Comparison of ENCODE assay signal across 15 cellular contexts in genomic region chrX:32514986-32515385, GRCh38.
DNase-seq lines count a peak whose midpoint lies in the region; ATAC-seq and TF ChIP-seq lines count a peak whose summit lies in the region.
"Had no signal": no experiment of that assay in that cellular context is flagged by ENCODE, and none has a peak within 500 bp of the region (broad histone marks: within the 10 kb centered on the region; RNA-seq: fewer than 3 reads in every experiment).

No MANE protein-coding gene starts in this region.

- H3K4me3 ChIP-seq in tibial artery = no peak overlapping the region
- H3K4me3 ChIP-seq: testis had no signal

- no peak overlapping the region for H3K4me3 Mint-ChIP-seq in mesothelial cell of epicardium
- no peak overlapping the region for H3K4me3 Mint-ChIP-seq in activated T-helper 17 cell treated with anti-CD3 and anti-CD28 coated beads, Interleukin-2, amount 50 U/mL, for 72 hours
- H3K4me3 Mint-ChIP-seq: activated T-helper 1 cell treated with anti-CD3 and anti-CD28 coated beads, Interleukin-12 subunit alpha, Interleukin-12 subunit beta, Interleukin-2, Interleukin-4 antibody, amounts not matched to agents 30 ng/mL and 10 ng/mL and 1 ng/mL, durations not matched to agents 14 hours and 24 hours and 36 hours had no signal

- no peaks in the 10 kb centered on the region for H3K4me1 ChIP-seq in tibial artery
- H3K4me1 ChIP-seq: testis had no signal

- DNase-seq in mesothelial cell of epicardium (ENCODE audit: low spot score in 2 of 2, unreplicated experiment in 2 of 2) (no peak), hippocampal formation (lab: John Stamatoyannopoulos, UW) (no peak), tibial artery (no peak), ACHN (no peak)
- DNase-seq: C1 segment of cervical spinal cord, NCI-H1694, NCI-H524 treated with DMSO at 0.1 percent for 48 hours, testis had no signal

- H3K36me3 Mint-ChIP-seq in mesothelial cell of epicardium = peaks cover 3% of the 10 kb centered on the region
- H3K36me3 Mint-ChIP-seq in activated T-helper 17 cell treated with anti-CD3 and anti-CD28 coated beads, Interleukin-2, amount 50 U/mL, for 72 hours (ENCODE audit: low read depth) = no peaks in the 10 kb centered on the region

- H3K27ac ChIP-seq in tibial artery = no peak overlapping the region
- H3K27ac ChIP-seq: KMS-11, RWPE1, testis had no signal

- no peaks in the 10 kb centered on the region for H3K27me3 ChIP-seq in tibial artery
- H3K27me3 ChIP-seq: testis had no signal

- peaks cover 53% of the 10 kb centered on the region for H3K4me1 Mint-ChIP-seq in mesothelial cell of epicardium
- no peaks in the 10 kb centered on the region for H3K4me1 Mint-ChIP-seq in activated T-helper 17 cell treated with anti-CD3 and anti-CD28 coated beads, Interleukin-2, amount 50 U/mL, for 72 hours

- H3K27me3 Mint-ChIP-seq in mesothelial cell of epicardium (ENCODE audit: low read depth) = no peaks in the 10 kb centered on the region
- H3K27me3 Mint-ChIP-seq in activated T-helper 17 cell treated with anti-CD3 and anti-CD28 coated beads, Interleukin-2, amount 50 U/mL, for 72 hours = no peaks in the 10 kb centered on the region

- no peaks in the 10 kb centered on the region for H3K36me3 ChIP-seq in tibial artery

- intact Hi-C loops in tibial artery (cut with DNase I; ENCODE audit: low total_unique reads) = no loop called here

- ATAC-seq in GM18909 (IDR thresholded peaks at IDR 0.05; ENCODE audit: poor library complexity, unreplicated experiment) (peak; percentile 86), GM21825 (IDR thresholded peaks at IDR 0.05; ENCODE audit: unreplicated experiment) (peak; percentile 89), HG03095 (IDR thresholded peaks at IDR 0.05; ENCODE audit: unreplicated experiment) (peak; percentile 75)
- ATAC-seq in activated T-helper 17 cell treated with anti-CD3 and anti-CD28 coated beads, Interleukin-2, amount 50 U/mL, for 72 hours (replicated peaks) = no peak

- H3K27ac Mint-ChIP-seq in mesothelial cell of epicardium = peak overlapping the region; percentile 64
- H3K27ac Mint-ChIP-seq in activated T-helper 17 cell treated with anti-CD3 and anti-CD28 coated beads, Interleukin-2, amount 50 U/mL, for 72 hours = no peak overlapping the region
- H3K27ac Mint-ChIP-seq: activated T-helper 1 cell treated with anti-CD3 and anti-CD28 coated beads, Interleukin-12 subunit alpha, Interleukin-12 subunit beta, Interleukin-2, Interleukin-4 antibody, amounts not matched to agents 30 ng/mL and 10 ng/mL and 1 ng/mL, durations not matched to agents 14 hours and 24 hours and 36 hours had no signal

- in situ Hi-C loops in ACHN (cut with HindIII; ENCODE audit: low pct_ligation_motif_present, low pct_unique_long_range_greater_than_20kb, low sequenced_read_pairs) = no loop called here

- no peaks in the 10 kb centered on the region for H3K9me3 ChIP-seq in tibial artery
- H3K9me3 ChIP-seq: testis had no signal

- TF ChIP-seq CTCF in mesothelial cell of epicardium (IDR thresholded peaks at IDR 0.05; ENCODE audit: unreplicated experiment) (no peak), tibial artery (IDR thresholded peaks at IDR 0.05) (no peak)

- H3K9me3 Mint-ChIP-seq in mesothelial cell of epicardium = peaks cover 5% of the 10 kb centered on the region
- H3K9me3 Mint-ChIP-seq in activated T-helper 17 cell treated with anti-CD3 and anti-CD28 coated beads, Interleukin-2, amount 50 U/mL, for 72 hours = no peaks in the 10 kb centered on the region
- H3K9me3 Mint-ChIP-seq: activated T-helper 1 cell treated with anti-CD3 and anti-CD28 coated beads, Interleukin-12 subunit alpha, Interleukin-12 subunit beta, Interleukin-2, Interleukin-4 antibody, amounts not matched to agents 30 ng/mL and 10 ng/mL and 1 ng/mL, durations not matched to agents 14 hours and 24 hours and 36 hours had no signal
